Comparison of ENCODE assay signal across 1 cellular context in the genomic region with DNA sequence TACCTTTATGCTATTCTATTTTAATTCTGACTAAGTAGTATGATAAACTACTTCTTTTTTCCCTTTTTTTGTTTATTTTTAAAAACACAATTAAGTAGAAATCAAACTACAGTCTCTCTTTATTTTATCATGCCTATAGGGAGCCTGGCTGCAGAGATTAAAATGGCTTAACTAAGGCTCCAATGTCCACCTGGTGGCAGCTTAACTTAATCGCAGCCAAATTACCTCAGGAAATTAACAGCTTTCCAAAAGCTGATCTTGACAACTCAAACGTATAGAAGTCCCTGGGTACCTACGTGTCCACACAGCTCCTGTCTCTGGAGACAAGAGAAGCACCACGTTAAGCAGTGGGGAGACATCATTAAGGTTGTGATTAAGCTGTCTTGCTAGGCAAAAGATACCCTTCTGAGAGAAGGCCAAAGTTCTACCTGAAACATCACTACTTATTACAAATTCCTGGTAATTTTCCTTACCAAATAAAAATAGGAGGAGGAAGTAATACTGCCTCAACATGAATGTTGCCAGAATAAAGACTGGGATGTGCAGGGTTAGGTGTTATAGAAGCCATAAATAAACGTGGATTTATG.
TF ChIP-seq lines count a peak whose summit lies in the region.

No MANE protein-coding gene starts in this region.

TF ChIP-seq in liver, 16 proteins besides CTCF, POLR2A, EP300 and RAD21 (continued from another document):
- TF ChIP-seq, protein P1, sequence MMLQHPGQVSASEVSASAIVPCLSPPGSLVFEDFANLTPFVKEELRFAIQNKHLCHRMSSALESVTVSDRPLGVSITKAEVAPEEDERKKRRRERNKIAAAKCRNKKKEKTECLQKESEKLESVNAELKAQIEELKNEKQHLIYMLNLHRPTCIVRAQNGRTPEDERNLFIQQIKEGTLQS (IDR thresholded peaks at IDR 0.05): no peak
- TF ChIP-seq YY1 (IDR thresholded peaks at IDR 0.05): no peak
- TF ChIP-seq EGR1 (IDR thresholded peaks at IDR 0.05; ENCODE audit: low read depth in 2 of 2): no peak
- TF ChIP-seq, protein P2, sequence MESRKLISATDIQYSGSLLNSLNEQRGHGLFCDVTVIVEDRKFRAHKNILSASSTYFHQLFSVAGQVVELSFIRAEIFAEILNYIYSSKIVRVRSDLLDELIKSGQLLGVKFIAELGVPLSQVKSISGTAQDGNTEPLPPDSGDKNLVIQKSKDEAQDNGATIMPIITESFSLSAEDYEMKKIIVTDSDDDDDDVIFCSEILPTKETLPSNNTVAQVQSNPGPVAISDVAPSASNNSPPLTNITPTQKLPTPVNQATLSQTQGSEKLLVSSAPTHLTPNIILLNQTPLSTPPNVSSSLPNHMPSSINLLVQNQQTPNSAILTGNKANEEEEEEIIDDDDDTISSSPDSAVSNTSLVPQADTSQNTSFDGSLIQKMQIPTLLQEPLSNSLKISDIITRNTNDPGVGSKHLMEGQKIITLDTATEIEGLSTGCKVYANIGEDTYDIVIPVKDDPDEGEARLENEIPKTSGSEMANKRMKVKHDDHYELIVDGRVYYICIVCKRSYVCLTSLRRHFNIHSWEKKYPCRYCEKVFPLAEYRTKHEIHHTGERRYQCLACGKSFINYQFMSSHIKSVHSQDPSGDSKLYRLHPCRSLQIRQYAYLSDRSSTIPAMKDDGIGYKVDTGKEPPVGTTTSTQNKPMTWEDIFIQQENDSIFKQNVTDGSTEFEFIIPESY (IDR thresholded peaks at IDR 0.05): no peak
- TF ChIP-seq FOXA1 (IDR thresholded peaks at IDR 0.05): no peak
- TF ChIP-seq HNF4A (conservative IDR thresholded peaks at IDR 0.05): no peak
- TF ChIP-seq, protein P3, sequence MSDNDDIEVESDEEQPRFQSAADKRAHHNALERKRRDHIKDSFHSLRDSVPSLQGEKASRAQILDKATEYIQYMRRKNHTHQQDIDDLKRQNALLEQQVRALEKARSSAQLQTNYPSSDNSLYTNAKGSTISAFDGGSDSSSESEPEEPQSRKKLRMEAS (IDR thresholded peaks at IDR 0.05): no peak
- TF ChIP-seq RXRA (IDR thresholded peaks at IDR 0.05): no peak
